In genomic region chr1:154170547-154171221, GRCh38 we compare ENCODE assay signal across 12 cellular contexts. TPM values are rescaled to one million over a fixed set of nuclear protein-coding genes. Genes with fewer than 3 reads are reported as not detected.
DNase-seq lines count a peak whose midpoint lies in the region; ATAC-seq and TF ChIP-seq lines count a peak whose summit lies in the region.
"Had no signal": no experiment of that assay in that cellular context is flagged by ENCODE, and none has a peak within 500 bp of the region (broad histone marks: within the 10 kb centered on the region; RNA-seq: fewer than 3 reads in every experiment).

No MANE protein-coding gene starts in this region.

- H3K79me2 ChIP-seq in hepatocyte, result peaks cover 71% of the 10 kb centered on the region

- no peak overlapping the region for H3K4me3 Mint-ChIP-seq in glutamatergic neuron (ENCODE audit: unreplicated experiment)

- no peaks in the 10 kb centered on the region for H3K9me3 ChIP-seq in HEK293 (ENCODE audit: control insufficient read depth, insufficient read depth, low read depth, low read length)
- no peaks in the 10 kb centered on the region for H3K9me3 ChIP-seq in hepatocyte (ENCODE audit: low read depth)
- H3K9me3 ChIP-seq: spleen had no signal

- H2AFZ ChIP-seq in hepatocyte, result no peak overlapping the region

- CTCF ChIA-PET in HEK293 (lab: Yijun Ruan, JAX), result no interaction called here

- no peak overlapping the region for H3K4me2 ChIP-seq in hepatocyte

- ATAC-seq in GM21825 (IDR thresholded peaks at IDR 0.05; ENCODE audit: unreplicated experiment) (no peak), GM19397 (IDR thresholded peaks at IDR 0.05; ENCODE audit: unreplicated experiment) (no peak)

- H4K20me1 ChIP-seq in hepatocyte (ENCODE audit: insufficient read depth, poor library complexity, severe bottlenecking), result peaks cover 12% of the 10 kb centered on the region

- H3K27ac Mint-ChIP-seq in glutamatergic neuron (ENCODE audit: unreplicated experiment), result peak overlapping the region; percentile 65

- no peak overlapping the region for H3K4me3 ChIP-seq in HEK293 (ENCODE audit: low read depth, low read length)
- no peak overlapping the region for H3K4me3 ChIP-seq in hepatocyte
- H3K4me3 ChIP-seq: lung, spleen had no signal

- no peaks in the 10 kb centered on the region for H3K27me3 ChIP-seq in hepatocyte
- H3K27me3 ChIP-seq: spleen had no signal

- TF ChIP-seq CTCF in HEK293 (tag by site-specific recombination; IDR thresholded peaks at IDR 0.05) (no peak), glutamatergic neuron (IDR thresholded peaks at IDR 0.05; ENCODE audit: partially characterized antibody, unreplicated experiment) (no peak), hepatocyte (IDR thresholded peaks at IDR 0.05; ENCODE audit: poor library complexity) (no peak)

- H3K27ac ChIP-seq in HEK293 (ENCODE audit: extremely low read depth, low read depth, low read length) (no peak overlapping the region), hepatocyte (no peak overlapping the region)

- POLR2A ChIA-PET in HEK293 (lab: Yijun Ruan, JAX), result interaction anchor here (0.6 kb wide), 1 partner anchor 903 kb away, joined by 6 read pairs; no protein-coding TSS in a partner anchor

- no peaks in the 10 kb centered on the region for H3K9me3 Mint-ChIP-seq in glutamatergic neuron (ENCODE audit: unreplicated experiment)

- peaks cover 12% of the 10 kb centered on the region for H3K4me1 Mint-ChIP-seq in glutamatergic neuron (ENCODE audit: low read depth, unreplicated experiment)

- peaks cover 48 to 92% of the 10 kb centered on the region in 2 experiments for H3K36me3 ChIP-seq in HEK293 (ENCODE audit: control insufficient read depth in 2 of 2, insufficient read depth in 1 of 2, low read length in 2 of 2)
- H3K36me3 ChIP-seq in hepatocyte (replicated peaks; ENCODE audit: insufficient read depth, low read depth), result peaks cover 6% of the 10 kb centered on the region

- no peaks in the 10 kb centered on the region for H3K4me1 ChIP-seq in HEK293 (ENCODE audit: control insufficient read depth, insufficient read depth, low read length)
- no peaks in the 10 kb centered on the region for H3K4me1 ChIP-seq in hepatocyte (ENCODE audit: insufficient read depth)

- no peaks in the 10 kb centered on the region for H3K9me2 ChIP-seq in hepatocyte (replicated peaks; ENCODE audit: insufficient read depth)

- DNase-seq in activated T-cell treated with anti-CD3 and anti-CD28 coated beads for 4 hours, result peak; percentile 43
- no peak for DNase-seq in glutamatergic neuron
- DNase-seq in stimulated activated CD4-positive, alpha-beta T cell treated with anti-CD3 and anti-CD28 coated beads, TNF-alpha, amount 100 ng/mL, for 24 hours (ENCODE audit: low read depth in 3 of 3), result peak in 2 of 3 experiments; percentile 36 to 66
- DNase-seq in NCI-H526 treated with DMSO at 0.1 percent for 48 hours (lab: John Stamatoyannopoulos, UW), result no peak
- no peak for DNase-seq in hepatocyte (ENCODE audit: low spot score)
- DNase-seq: spleen had no signal

- H3K27me3 Mint-ChIP-seq in glutamatergic neuron (ENCODE audit: unreplicated experiment), result peaks cover 2% of the 10 kb centered on the region

- peaks cover 10% of the 10 kb centered on the region for H3K36me3 Mint-ChIP-seq in glutamatergic neuron (ENCODE audit: unreplicated experiment)

TF ChIP-seq in HEK293, 187 proteins besides CTCF, POLR2A, EP300 and RAD21:
- TF ChIP-seq PRDM10 (tag by site-specific recombination; IDR thresholded peaks at IDR 0.05), result peak; percentile 14; the same call in 1 of the 2 replicates
- no peak for TF ChIP-seq ZNF280D (tag by site-specific recombination; IDR thresholded peaks at IDR 0.05)
- TF ChIP-seq ZNF76 (tag by site-specific recombination; IDR thresholded peaks at IDR 0.05; ENCODE audit: borderline replicate concordance, low read depth), result no peak
- TF ChIP-seq ZNF544 (tag by site-specific recombination; IDR thresholded peaks at IDR 0.05), result no peak
- TF ChIP-seq PRDM1 (tag by site-specific recombination; IDR thresholded peaks at IDR 0.05), result no peak
- TF ChIP-seq ZNF174 (tag by site-specific recombination; IDR thresholded peaks at IDR 0.05), result no peak
- TF ChIP-seq PRDM4 (tag by site-specific recombination; IDR thresholded peaks at IDR 0.05), result no peak
- peak; percentile 57; the same call in 1 of the 2 replicates for TF ChIP-seq KLF10 (tag by site-specific recombination; IDR thresholded peaks at IDR 0.05)
- TF ChIP-seq EGR2 (tag by site-specific recombination; IDR thresholded peaks at IDR 0.05; ENCODE audit: low read depth), result no peak
- TF ChIP-seq ZNF776 (tag by site-specific recombination; IDR thresholded peaks at IDR 0.05; ENCODE audit: borderline replicate concordance), result no peak
TF ChIP-seq in HEK293: peak in this region for 2.

RNA-seq across cellular contexts. Expression of gene NUP210L, which starts 15.8 kb away (rescaled TPM):
- total RNA-seq in glutamatergic neuron (ENCODE audit: unreplicated experiment), result 0.10 TPM
- 0.03 and 0.04 TPM in 2 replicates for total RNA-seq in hepatocyte
- not detected in 2 replicates for polyA plus RNA-seq in hepatocyte
- total RNA-seq: RPMI7951 had no signal

RNA-seq across cellular contexts. Expression of gene TPM3, which starts 21.2 kb away (rescaled TPM):
- 392 TPM for total RNA-seq in glutamatergic neuron (ENCODE audit: unreplicated experiment)
- total RNA-seq in hepatocyte, result 440 and 441 TPM in 2 replicates
- polyA plus RNA-seq in hepatocyte, result 302 and 321 TPM in 2 replicates

RNA-seq across cellular contexts. Expression of gene CFAP141, which starts 35.4 kb away (rescaled TPM):
- not detected for total RNA-seq in glutamatergic neuron (ENCODE audit: unreplicated experiment)
- total RNA-seq in hepatocyte, result not detected in 2 replicates
- not detected in 2 replicates for polyA plus RNA-seq in hepatocyte
- total RNA-seq: RPMI7951, spleen had no signal
- polyA plus RNA-seq: esophagus, spleen had no signal

RNA-seq across cellular contexts. Expression of gene UBAP2L, which starts 50.1 kb away (rescaled TPM):
- total RNA-seq in glutamatergic neuron (ENCODE audit: unreplicated experiment) (259 TPM), hepatocyte (83.5 and 103 TPM in 2 replicates)
- 119 and 132 TPM in 2 replicates for polyA plus RNA-seq in hepatocyte

Comparison
In these comparisons a context has a peak if more than half of its experiments do, and no peak if none do; other contexts are left out.
1. DNase-seq: peak in activated T-cell treated with anti-CD3 and anti-CD28 coated beads for 4 hours (single experiment) and stimulated activated CD4-positive, alpha-beta T cell treated with anti-CD3 and anti-CD28 coated beads, TNF-alpha, amount 100 ng/mL, for 24 hours (2 of 3); none in glutamatergic neuron (single experiment), NCI-H526 treated with DMSO at 0.1 percent for 48 hours (single experiment) and hepatocyte (single experiment).